In genomic region chr7:105323366-105323765, GRCh38 we compare ENCODE assay signal across 19 cellular contexts.
DNase-seq lines count a peak whose midpoint lies in the region; ATAC-seq and TF ChIP-seq lines count a peak whose summit lies in the region.
"Had no signal": no experiment of that assay in that cellular context is flagged by ENCODE, and none has a peak within 500 bp of the region (broad histone marks: within the 10 kb centered on the region; RNA-seq: fewer than 3 reads in every experiment).

No MANE protein-coding gene starts in this region.

- peaks cover 43% of the 10 kb centered on the region for H3K4me1 Mint-ChIP-seq in memory B cell
- H3K4me1 Mint-ChIP-seq in stimulated activated memory B cell treated with anti-CD40 and anti-IgM and Interleukin-4, amounts not matched to agents 10 μg/mL and 1 μg/mL and 100 μg/mL, for 72 hours: peaks cover 82% of the 10 kb centered on the region

- H3K36me3 ChIP-seq in PC-3 (ENCODE audit: low read depth, low read length) (no peaks in the 10 kb centered on the region), MM.1S (replicated peaks; ENCODE audit: insufficient read depth, low read length) (no peaks in the 10 kb centered on the region)

- no peaks in the 10 kb centered on the region for H3K9me3 ChIP-seq in PC-3 (ENCODE audit: low read length)
- no peaks in the 10 kb centered on the region for H3K9me3 ChIP-seq in MM.1S (replicated peaks; ENCODE audit: insufficient read depth, low read length)

- H3K79me2 ChIP-seq in PC-3 (ENCODE audit: low read length): peaks cover 71% of the 10 kb centered on the region
- H3K79me2 ChIP-seq in MM.1S (ENCODE audit: low read length): peaks cover 92% of the 10 kb centered on the region

- H3K36me3 Mint-ChIP-seq in memory B cell: peaks cover 10% of the 10 kb centered on the region
- H3K36me3 Mint-ChIP-seq in stimulated activated memory B cell treated with anti-CD40 and anti-IgM and Interleukin-4, amounts not matched to agents 10 μg/mL and 1 μg/mL and 100 μg/mL, for 72 hours: peaks cover 17% of the 10 kb centered on the region

- CTCF ChIA-PET in PC-3 (lab: Charles Lee): no interaction called here

- TF ChIP-seq CTCF in PC-3 (conservative IDR thresholded peaks at IDR 0.05; ENCODE audit: low read depth, low read length): no peak
- no peak for TF ChIP-seq CTCF in MM.1S (IDR thresholded peaks at IDR 0.05; ENCODE audit: low read length)

- no peak overlapping the region for H3K4me3 ChIP-seq in PC-3 (ENCODE audit: low read length)
- H3K4me3 ChIP-seq in MM.1S (ENCODE audit: low read length): no peak overlapping the region
- H3K4me3 ChIP-seq: BLaER1 treated with 17β-estradiol and CSF1 and Interleukin-3, amounts not matched to agents 10 nM and 100 nM; GM12878 had no signal

- H4K20me1 ChIP-seq in PC-3 (ENCODE audit: low read length): no peaks in the 10 kb centered on the region
- no peaks in the 10 kb centered on the region for H4K20me1 ChIP-seq in MM.1S (ENCODE audit: insufficient read depth, low read length)

- H3K9me2 ChIP-seq in PC-3 (replicated peaks; ENCODE audit: low read length) (no peaks in the 10 kb centered on the region), MM.1S (replicated peaks; ENCODE audit: insufficient read depth, low read length) (no peaks in the 10 kb centered on the region)

- H3K9ac ChIP-seq in PC-3 (ENCODE audit: low read length): no peak overlapping the region
- no peak overlapping the region for H3K9ac ChIP-seq in MM.1S (ENCODE audit: low read length)
- H3K9ac ChIP-seq: BLaER1 treated with 17β-estradiol and CSF1 and Interleukin-3, amounts not matched to agents 10 nM and 100 nM had no signal

- no TSS peak for BruUV-seq in PC-3 (replicated peaks; lab: Mats Ljungman, UMichigan)

- no peak overlapping the region for H2AFZ ChIP-seq in PC-3 (ENCODE audit: low read length)
- no peak overlapping the region for H2AFZ ChIP-seq in MM.1S (ENCODE audit: low read length)

- H3K27me3 ChIP-seq in PC-3 (ENCODE audit: low read length) (no peaks in the 10 kb centered on the region), MM.1S (replicated peaks; ENCODE audit: insufficient read depth, low read length) (no peaks in the 10 kb centered on the region)

- H3K4me2 ChIP-seq in PC-3 (ENCODE audit: low read length) (no peak overlapping the region), MM.1S (ENCODE audit: low read depth, low read length) (no peak overlapping the region)
- H3K4me2 ChIP-seq: BLaER1 treated with 17β-estradiol and CSF1 and Interleukin-3, amounts not matched to agents 10 nM and 100 nM had no signal

- H3F3A ChIP-seq in PC-3 (ENCODE audit: low read length, unreplicated experiment): no peaks in the 10 kb centered on the region
- H3F3A ChIP-seq in MM.1S (ENCODE audit: insufficient read depth, low read length): no peaks in the 10 kb centered on the region

- POLR2A ChIA-PET in PC-3 (lab: Charles Lee; ENCODE audit: unreplicated experiment): no interaction called here

- intact Hi-C loops in PC-3 (cut with micrococcal nuclease) (no loop called here), Right ventricle myocardium inferior (cut with DNase I) (no loop called here)

- H3K4me1 ChIP-seq in PC-3 (ENCODE audit: insufficient read depth, low read length): peaks cover 4% of the 10 kb centered on the region; the same call in 1 of the 2 replicates
- H3K4me1 ChIP-seq in MM.1S (ENCODE audit: low read length): peaks cover 15% of the 10 kb centered on the region

- DNase-seq in CD1c-positive myeloid dendritic cell (ENCODE audit: extremely low spot score): peak; percentile 44
- no peak for DNase-seq in PC-3
- DNase-seq in memory B cell (ENCODE audit: low spot score in 2 of 2): no peak
- no peak for DNase-seq in MM.1S
- no peak for DNase-seq in Right ventricle myocardium inferior (ENCODE audit: missing footprints)
- DNase-seq: 8988T; CD4-positive, CD25-positive, alpha-beta regulatory T cell; DMS153; DMS79; GOT3; H7; HFFc6; IMR-90 had no signal

- no peak overlapping the region for H3K4me3 Mint-ChIP-seq in memory B cell
- H3K4me3 Mint-ChIP-seq in stimulated activated memory B cell treated with anti-CD40 and anti-IgM and Interleukin-4, amounts not matched to agents 10 μg/mL and 1 μg/mL and 100 μg/mL, for 72 hours: no peak overlapping the region
- H3K4me3 Mint-ChIP-seq: B cell; CD4-positive, CD25-positive, alpha-beta regulatory T cell; HFFc6 had no signal

- H3K27ac ChIP-seq in PC-3 (ENCODE audit: low read length) (no peak overlapping the region), MM.1S (ENCODE audit: low read length) (no peak overlapping the region)
- H3K27ac ChIP-seq: BLaER1 treated with 17β-estradiol and CSF1 and Interleukin-3, amounts not matched to agents 10 nM and 100 nM had no signal

- peak overlapping the region; percentile 75 for H3K27ac Mint-ChIP-seq in memory B cell
- H3K27ac Mint-ChIP-seq in stimulated activated memory B cell treated with anti-CD40 and anti-IgM and Interleukin-4, amounts not matched to agents 10 μg/mL and 1 μg/mL and 100 μg/mL, for 72 hours: peak overlapping the region; percentile 30
- H3K27ac Mint-ChIP-seq: CD4-positive, CD25-positive, alpha-beta regulatory T cell; HFFc6 had no signal

- peak; percentile 17; the same call in 1 of the 2 replicates for ATAC-seq in PC-3
- ATAC-seq in memory B cell (ENCODE audit: low read depth): no peak
- no peak for ATAC-seq in stimulated activated memory B cell treated with anti-CD40 and anti-IgM and Interleukin-4, amounts not matched to agents 10 μg/mL and 1 μg/mL and 100 μg/mL, for 72 hours
- ATAC-seq in SK-N-SH treated with all-trans-retinoic acid at 6 μM for 48 hours: no peak
- ATAC-seq in Right ventricle myocardium inferior: no peak
- ATAC-seq: GM12878, HCT116 had no signal

- H3K27me3 Mint-ChIP-seq in memory B cell: no peaks in the 10 kb centered on the region
- H3K27me3 Mint-ChIP-seq in stimulated activated memory B cell treated with anti-CD40 and anti-IgM and Interleukin-4, amounts not matched to agents 10 μg/mL and 1 μg/mL and 100 μg/mL, for 72 hours: no peaks in the 10 kb centered on the region
- H3K27me3 Mint-ChIP-seq: B cell; CD4-positive, CD25-positive, alpha-beta regulatory T cell had no signal

- H3K9me3 Mint-ChIP-seq in memory B cell: no peaks in the 10 kb centered on the region
- H3K9me3 Mint-ChIP-seq in stimulated activated memory B cell treated with anti-CD40 and anti-IgM and Interleukin-4, amounts not matched to agents 10 μg/mL and 1 μg/mL and 100 μg/mL, for 72 hours: no peaks in the 10 kb centered on the region
- H3K9me3 Mint-ChIP-seq: HFFc6 had no signal

TF ChIP-seq in SK-N-SH treated with all-trans-retinoic acid at 6 μM for 48 hours, 23 proteins besides CTCF, POLR2A, EP300 and RAD21:
- TF ChIP-seq CSDC2 (CRISPR knock-in tag; IDR thresholded peaks at IDR 0.05) (no peak), OSR1 (CRISPR knock-in tag; IDR thresholded peaks at IDR 0.05) (no peak), ARNTL (CRISPR knock-in tag; IDR thresholded peaks at IDR 0.05; ENCODE audit: borderline replicate concordance, low read depth) (no peak), ZNF8 (CRISPR knock-in tag; IDR thresholded peaks at IDR 0.05) (no peak), PPARA (CRISPR knock-in tag; IDR thresholded peaks at IDR 0.05; ENCODE audit: borderline replicate concordance) (no peak), SNAI2 (CRISPR knock-in tag; IDR thresholded peaks at IDR 0.05) (no peak), BACH2 (CRISPR knock-in tag; IDR thresholded peaks at IDR 0.05; ENCODE audit: borderline replicate concordance) (no peak), ISL1 (CRISPR knock-in tag; IDR thresholded peaks at IDR 0.05) (no peak), ESRRG (CRISPR knock-in tag; IDR thresholded peaks at IDR 0.05) (no peak)
- TF ChIP-seq, protein P1, sequence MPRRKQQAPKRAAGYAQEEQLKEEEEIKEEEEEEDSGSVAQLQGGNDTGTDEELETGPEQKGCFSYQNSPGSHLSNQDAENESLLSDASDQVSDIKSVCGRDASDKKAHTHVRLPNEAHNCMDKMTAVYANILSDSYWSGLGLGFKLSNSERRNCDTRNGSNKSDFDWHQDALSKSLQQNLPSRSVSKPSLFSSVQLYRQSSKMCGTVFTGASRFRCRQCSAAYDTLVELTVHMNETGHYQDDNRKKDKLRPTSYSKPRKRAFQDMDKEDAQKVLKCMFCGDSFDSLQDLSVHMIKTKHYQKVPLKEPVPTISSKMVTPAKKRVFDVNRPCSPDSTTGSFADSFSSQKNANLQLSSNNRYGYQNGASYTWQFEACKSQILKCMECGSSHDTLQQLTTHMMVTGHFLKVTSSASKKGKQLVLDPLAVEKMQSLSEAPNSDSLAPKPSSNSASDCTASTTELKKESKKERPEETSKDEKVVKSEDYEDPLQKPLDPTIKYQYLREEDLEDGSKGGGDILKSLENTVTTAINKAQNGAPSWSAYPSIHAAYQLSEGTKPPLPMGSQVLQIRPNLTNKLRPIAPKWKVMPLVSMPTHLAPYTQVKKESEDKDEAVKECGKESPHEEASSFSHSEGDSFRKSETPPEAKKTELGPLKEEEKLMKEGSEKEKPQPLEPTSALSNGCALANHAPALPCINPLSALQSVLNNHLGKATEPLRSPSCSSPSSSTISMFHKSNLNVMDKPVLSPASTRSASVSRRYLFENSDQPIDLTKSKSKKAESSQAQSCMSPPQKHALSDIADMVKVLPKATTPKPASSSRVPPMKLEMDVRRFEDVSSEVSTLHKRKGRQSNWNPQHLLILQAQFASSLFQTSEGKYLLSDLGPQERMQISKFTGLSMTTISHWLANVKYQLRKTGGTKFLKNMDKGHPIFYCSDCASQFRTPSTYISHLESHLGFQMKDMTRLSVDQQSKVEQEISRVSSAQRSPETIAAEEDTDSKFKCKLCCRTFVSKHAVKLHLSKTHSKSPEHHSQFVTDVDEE (CRISPR knock-in tag; IDR thresholded peaks at IDR 0.05): no peak
- TF ChIP-seq, protein P2, sequence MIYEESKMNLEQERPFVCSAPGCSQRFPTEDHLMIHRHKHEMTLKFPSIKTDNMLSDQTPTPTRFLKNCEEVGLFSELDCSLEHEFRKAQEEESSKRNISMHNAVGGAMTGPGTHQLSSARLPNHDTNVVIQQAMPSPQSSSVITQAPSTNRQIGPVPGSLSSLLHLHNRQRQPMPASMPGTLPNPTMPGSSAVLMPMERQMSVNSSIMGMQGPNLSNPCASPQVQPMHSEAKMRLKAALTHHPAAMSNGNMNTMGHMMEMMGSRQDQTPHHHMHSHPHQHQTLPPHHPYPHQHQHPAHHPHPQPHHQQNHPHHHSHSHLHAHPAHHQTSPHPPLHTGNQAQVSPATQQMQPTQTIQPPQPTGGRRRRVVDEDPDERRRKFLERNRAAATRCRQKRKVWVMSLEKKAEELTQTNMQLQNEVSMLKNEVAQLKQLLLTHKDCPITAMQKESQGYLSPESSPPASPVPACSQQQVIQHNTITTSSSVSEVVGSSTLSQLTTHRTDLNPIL (CRISPR knock-in tag; IDR thresholded peaks at IDR 0.05; ENCODE audit: low read depth): no peak
TF ChIP-seq in SK-N-SH treated with all-trans-retinoic acid at 6 μM for 48 hours: peak in this region for 0.
